ENCODE assay signal across 17 cellular contexts in the genomic region with DNA sequence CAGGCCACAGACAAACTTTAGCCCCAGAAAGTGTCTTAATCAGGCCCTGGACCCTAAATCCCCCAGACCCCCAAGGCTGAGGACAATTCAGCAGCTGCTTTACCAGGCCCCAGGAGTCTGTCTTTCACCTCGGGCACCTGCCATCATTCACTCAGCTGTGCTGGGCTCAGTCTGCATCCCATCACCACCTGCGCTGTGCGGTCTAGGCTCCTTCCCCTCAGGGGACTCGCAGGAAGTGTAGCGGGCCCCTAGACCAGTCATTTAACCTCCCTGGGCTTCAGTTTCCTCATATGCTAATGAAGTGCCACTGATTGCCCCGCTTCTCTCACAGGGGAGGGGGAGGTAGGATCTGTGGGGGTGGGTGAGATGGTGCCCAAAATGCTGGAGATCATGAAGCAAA.
DNase-seq lines count a peak whose midpoint lies in the region; ATAC-seq, FAIRE-seq and TF ChIP-seq lines count a peak whose summit lies in the region.
"Had no signal": no experiment of that assay in that cellular context is flagged by ENCODE, and none has a peak within 500 bp of the region (broad histone marks: within the 10 kb centered on the region; RNA-seq: fewer than 3 reads in every experiment).

No MANE protein-coding gene starts in this region.

- H3K4me3 Mint-ChIP-seq in activated naive CD8-positive, alpha-beta T cell treated with anti-CD3 and anti-CD28 coated beads, Interleukin-2, amount 50 U/mL, for 24 hours: no peak overlapping the region
- no peak overlapping the region for H3K4me3 Mint-ChIP-seq in CD4-positive, alpha-beta T cell
- H3K4me3 Mint-ChIP-seq: activated CD4-positive, alpha-beta T cell treated with anti-CD3 and anti-CD28 coated beads, Interleukin-2, amount 10 ng/mL, durations not matched to agents 24 days and 14 days; brain had no signal

- H3K23ac ChIP-seq in mesendoderm (ENCODE audit: low read length): no peak overlapping the region

- no peak for TF ChIP-seq POLR2A in GM12892 (IDR thresholded peaks at IDR 0.05; ENCODE audit: low read depth, low read length)

- peak; percentile 81 for ATAC-seq in GM21529 (IDR thresholded peaks at IDR 0.05; ENCODE audit: unreplicated experiment)
- ATAC-seq in HG03442 (IDR thresholded peaks at IDR 0.05; ENCODE audit: unreplicated experiment): peak; percentile 48
- ATAC-seq in activated naive CD8-positive, alpha-beta T cell treated with anti-CD3 and anti-CD28 coated beads, Interleukin-2, amount 50 U/mL, for 24 hours: peak; percentile 63
- ATAC-seq in GM18519 (IDR thresholded peaks at IDR 0.05; ENCODE audit: low FRiP score, unreplicated experiment): no peak
- ATAC-seq in HG02623 (IDR thresholded peaks at IDR 0.05; ENCODE audit: unreplicated experiment): no peak
- ATAC-seq in CD4-positive, alpha-beta T cell (ENCODE audit: poor library complexity): no peak
- ATAC-seq: Panc1 had no signal

- no peak overlapping the region for H3K4me2 ChIP-seq in mesendoderm (ENCODE audit: low read length)

- no peaks in the 10 kb centered on the region for H3K79me1 ChIP-seq in mesendoderm (ENCODE audit: low read length)

- POLR2A ChIA-PET in CD4-positive, alpha-beta T cell (lab: Charles Lee): no interaction called here

- H3K4me1 Mint-ChIP-seq in activated naive CD8-positive, alpha-beta T cell treated with anti-CD3 and anti-CD28 coated beads, Interleukin-2, amount 50 U/mL, for 24 hours: peaks cover 23% of the 10 kb centered on the region
- no peaks in the 10 kb centered on the region for H3K4me1 Mint-ChIP-seq in CD4-positive, alpha-beta T cell (ENCODE audit: low read depth)

- WGBS in mesendoderm (ENCODE audit: extremely low coverage, insufficient coverage, low lambda C conversion rate): no CpG with 5 or more reads among the region's 6 CpGs

- no peak for TF ChIP-seq CTCF in CD4-positive, alpha-beta T cell (IDR thresholded peaks at IDR 0.05)

- H3K27me3 Mint-ChIP-seq in activated naive CD8-positive, alpha-beta T cell treated with anti-CD3 and anti-CD28 coated beads, Interleukin-2, amount 50 U/mL, for 24 hours: no peaks in the 10 kb centered on the region
- H3K27me3 Mint-ChIP-seq in CD4-positive, alpha-beta T cell: no peaks in the 10 kb centered on the region

- no peak overlapping the region for H3K9ac ChIP-seq in mesendoderm (ENCODE audit: low read length)

- no peak overlapping the region for H4K8ac ChIP-seq in mesendoderm (ENCODE audit: low read depth, low read length)

- H3K9me3 ChIP-seq in CD4-positive, alpha-beta T cell (ENCODE audit: control insufficient read depth, low read length): no peaks in the 10 kb centered on the region

- H3K4me1 ChIP-seq in mesendoderm (ENCODE audit: control insufficient read depth, low read depth, low read length): no peaks in the 10 kb centered on the region

- no peaks in the 10 kb centered on the region for H3K9me3 Mint-ChIP-seq in activated naive CD8-positive, alpha-beta T cell treated with anti-CD3 and anti-CD28 coated beads, Interleukin-2, amount 50 U/mL, for 24 hours
- no peaks in the 10 kb centered on the region for H3K9me3 Mint-ChIP-seq in CD4-positive, alpha-beta T cell
- H3K9me3 Mint-ChIP-seq: activated CD4-positive, alpha-beta T cell treated with anti-CD3 and anti-CD28 coated beads, Interleukin-2, amount 10 ng/mL, durations not matched to agents 24 days and 14 days; activated T-helper 2 cell treated with anti-CD3 and anti-CD28 coated beads, Interferon-gamma antibody, Interleukin-2, Interleukin-4, amounts not matched to agents 10 μg/mL and 5 μg/mL and 100 μg/mL, durations not matched to agents 14 hours and 24 hours and 36 hours had no signal

- no peak overlapping the region for H3K27ac Mint-ChIP-seq in activated naive CD8-positive, alpha-beta T cell treated with anti-CD3 and anti-CD28 coated beads, Interleukin-2, amount 50 U/mL, for 24 hours
- H3K27ac Mint-ChIP-seq in CD4-positive, alpha-beta T cell: no peak overlapping the region
- H3K27ac Mint-ChIP-seq: activated CD4-positive, alpha-beta T cell treated with anti-CD3 and anti-CD28 coated beads, Interleukin-2, amount 10 ng/mL, durations not matched to agents 24 days and 14 days; activated T-helper 2 cell treated with anti-CD3 and anti-CD28 coated beads, Interferon-gamma antibody, Interleukin-2, Interleukin-4, amounts not matched to agents 10 μg/mL and 5 μg/mL and 100 μg/mL, durations not matched to agents 14 hours and 24 hours and 36 hours had no signal

- CTCF ChIA-PET in CD4-positive, alpha-beta T cell (lab: Charles Lee): no interaction called here

- no peaks in the 10 kb centered on the region for H3K79me2 ChIP-seq in mesendoderm (ENCODE audit: control insufficient read depth, insufficient read depth, low read length)

- intact Hi-C loops in CD4-positive, alpha-beta T cell (cut with DNase I, micrococcal nuclease): no loop called here

- no peak overlapping the region for H2AK5ac ChIP-seq in mesendoderm (ENCODE audit: low read length)

- H3K56ac ChIP-seq in mesendoderm (ENCODE audit: low read length): no peak overlapping the region

- no peaks in the 10 kb centered on the region for H3K36me3 Mint-ChIP-seq in activated naive CD8-positive, alpha-beta T cell treated with anti-CD3 and anti-CD28 coated beads, Interleukin-2, amount 50 U/mL, for 24 hours (ENCODE audit: low read depth)
- H3K36me3 Mint-ChIP-seq in CD4-positive, alpha-beta T cell (ENCODE audit: low read depth): no peaks in the 10 kb centered on the region
- H3K36me3 Mint-ChIP-seq: brain had no signal

- no peak overlapping the region for H3K27ac ChIP-seq in CD4-positive, alpha-beta T cell (ENCODE audit: low read depth, low read length)
- no peak overlapping the region for H3K27ac ChIP-seq in mesendoderm (ENCODE audit: low read depth, low read length)

- no peaks in the 10 kb centered on the region for H3K36me3 ChIP-seq in mesendoderm (ENCODE audit: control insufficient read depth, insufficient read depth, low read length)

- H2BK5ac ChIP-seq in mesendoderm (ENCODE audit: low read length): no peak overlapping the region

- FAIRE-seq in GM12892 (lab: Jason Lieb, UNC): peak; percentile 64
- FAIRE-seq: keratinocyte had no signal

- H3K27me3 ChIP-seq in CD4-positive, alpha-beta T cell (ENCODE audit: control insufficient read depth, insufficient read depth, low read length): no peaks in the 10 kb centered on the region
- no peaks in the 10 kb centered on the region for H3K27me3 ChIP-seq in mesendoderm (ENCODE audit: insufficient read depth, low read length, poor library complexity)

- DNase-seq in GM12892 (ENCODE audit: insufficient read length) (no peak), mesendoderm (no peak)
- no peak for DNase-seq in activated naive CD8-positive, alpha-beta T cell treated with anti-CD3 and anti-CD28 coated beads, Interleukin-2, amount 50 U/mL, for 24 hours
- no peak for DNase-seq in CD4-positive, alpha-beta T cell
- DNase-seq: activated CD4-positive, alpha-beta T cell treated with anti-CD3 and anti-CD28 coated beads, Interleukin-2, amount 10 ng/mL, durations not matched to agents 24 days and 14 days; effector memory CD4-positive, alpha-beta T cell; foreskin melanocyte; NCI-H446; retina had no signal

- no peak overlapping the region for H3K18ac ChIP-seq in mesendoderm (ENCODE audit: low read length)

- no peak overlapping the region for H3K4me3 ChIP-seq in mesendoderm (ENCODE audit: low read length)

- H4K5ac ChIP-seq in mesendoderm (ENCODE audit: low read length): no peak overlapping the region

- H2BK15ac ChIP-seq in mesendoderm (replicated peaks; ENCODE audit: low read depth): no peak overlapping the region

- H3K4ac ChIP-seq in mesendoderm (ENCODE audit: low read depth, low read length): no peak overlapping the region

- H2BK120ac ChIP-seq in mesendoderm (ENCODE audit: low read depth, low read length): no peak overlapping the region

Comparison
In these comparisons a context has a peak if more than half of its experiments do, and no peak if none do; other contexts are left out.
1. ATAC-seq: peak in GM21529 (single experiment), HG03442 (single experiment) and activated naive CD8-positive, alpha-beta T cell treated with anti-CD3 and anti-CD28 coated beads, Interleukin-2, amount 50 U/mL, for 24 hours (single experiment); none in GM18519 (single experiment), HG02623 (single experiment) and CD4-positive, alpha-beta T cell (single experiment).